ENCODE assay signal across 7 cellular contexts in the genomic region with DNA sequence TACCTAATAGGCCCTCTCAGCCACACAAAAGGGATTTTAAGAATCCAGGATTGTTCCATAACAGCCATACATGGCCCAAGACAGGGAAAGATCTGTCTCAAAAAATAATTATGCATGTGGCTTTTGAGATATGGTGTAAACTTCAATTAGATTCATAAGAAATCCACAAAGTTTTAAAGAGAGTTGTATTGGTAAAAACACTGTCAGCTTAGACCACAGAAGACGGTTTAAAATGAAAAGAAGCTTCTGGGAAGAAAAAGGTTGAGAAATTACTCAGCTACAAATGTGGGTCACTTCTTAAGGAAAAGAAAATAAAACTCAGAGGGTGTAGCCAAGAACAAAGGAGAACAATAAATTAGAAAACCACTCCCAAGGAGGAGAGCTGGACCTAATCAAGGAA.
"Had no signal": no experiment of that assay in that cellular context is flagged by ENCODE, and none has a peak within 500 bp of the region (broad histone marks: within the 10 kb centered on the region; RNA-seq: fewer than 3 reads in every experiment).

No MANE protein-coding gene starts in this region.

- H3K9ac ChIP-seq: KMS-11 had no signal

- H3K27ac ChIP-seq: HL-60, KMS-11 had no signal

- H3K4me2 ChIP-seq: KMS-11 had no signal

- ATAC-seq: HepG2, K562 had no signal

- H3K4me3 ChIP-seq: K562 had no signal

- DNase-seq: IMR-90, KBM-7, KG1 had no signal
